ENCODE assay signal across 1 cellular context in the genomic region with DNA sequence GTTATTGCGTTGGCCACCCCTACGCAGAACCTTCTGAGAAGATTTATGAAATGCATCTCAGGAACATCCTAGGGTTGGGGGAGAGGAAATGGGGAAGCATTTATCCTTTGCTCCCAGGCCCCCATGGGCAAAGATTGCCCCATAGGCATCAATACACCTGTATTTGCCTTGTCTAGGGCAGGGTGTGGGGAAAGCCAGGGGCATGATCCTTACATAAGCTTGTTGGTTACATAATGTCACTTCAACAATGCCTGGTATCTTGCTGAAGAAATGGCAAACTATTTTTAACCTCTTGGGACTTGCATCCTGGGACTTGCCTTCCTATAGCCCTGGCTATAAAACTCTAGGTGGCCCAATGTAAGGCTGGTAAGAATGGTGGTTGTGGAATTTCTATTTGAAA.
TF ChIP-seq lines count a peak whose summit lies in the region.

No MANE protein-coding gene starts in this region.

TF ChIP-seq in HepG2, 621 proteins besides CTCF, POLR2A, EP300 and RAD21 (continued from another document):
- TF ChIP-seq ZNF318 (CRISPR knock-in tag; IDR thresholded peaks at IDR 0.05): no peak
- TF ChIP-seq IRF9 (CRISPR knock-in tag; IDR thresholded peaks at IDR 0.05; ENCODE audit: borderline replicate concordance): no peak
- no peak for TF ChIP-seq ZFP90 (CRISPR knock-in tag; IDR thresholded peaks at IDR 0.05; ENCODE audit: borderline replicate concordance)
- TF ChIP-seq FOXA3 (CRISPR knock-in tag; IDR thresholded peaks at IDR 0.05): peak; percentile 49; the same call in 1 of the 2 replicates
- 0 out of 2 replicates have a peak, but pooled peaks have one; percentile 15 for TF ChIP-seq TFE3 (CRISPR knock-in tag; IDR thresholded peaks at IDR 0.05)
- TF ChIP-seq HNF4A (CRISPR knock-in tag; IDR thresholded peaks at IDR 0.05): peak; percentile 49; the same call in 1 of the 2 replicates
- TF ChIP-seq SETDB1 (CRISPR knock-in tag; IDR thresholded peaks at IDR 0.05; ENCODE audit: borderline replicate concordance): no peak
- TF ChIP-seq ZNF747 (CRISPR knock-in tag; IDR thresholded peaks at IDR 0.05; ENCODE audit: borderline replicate concordance): no peak
- TF ChIP-seq ELF3 (CRISPR knock-in tag; IDR thresholded peaks at IDR 0.05): no peak
- no peak for TF ChIP-seq ZNF34 (CRISPR knock-in tag; IDR thresholded peaks at IDR 0.05; ENCODE audit: borderline replicate concordance)
- TF ChIP-seq, protein P1, sequence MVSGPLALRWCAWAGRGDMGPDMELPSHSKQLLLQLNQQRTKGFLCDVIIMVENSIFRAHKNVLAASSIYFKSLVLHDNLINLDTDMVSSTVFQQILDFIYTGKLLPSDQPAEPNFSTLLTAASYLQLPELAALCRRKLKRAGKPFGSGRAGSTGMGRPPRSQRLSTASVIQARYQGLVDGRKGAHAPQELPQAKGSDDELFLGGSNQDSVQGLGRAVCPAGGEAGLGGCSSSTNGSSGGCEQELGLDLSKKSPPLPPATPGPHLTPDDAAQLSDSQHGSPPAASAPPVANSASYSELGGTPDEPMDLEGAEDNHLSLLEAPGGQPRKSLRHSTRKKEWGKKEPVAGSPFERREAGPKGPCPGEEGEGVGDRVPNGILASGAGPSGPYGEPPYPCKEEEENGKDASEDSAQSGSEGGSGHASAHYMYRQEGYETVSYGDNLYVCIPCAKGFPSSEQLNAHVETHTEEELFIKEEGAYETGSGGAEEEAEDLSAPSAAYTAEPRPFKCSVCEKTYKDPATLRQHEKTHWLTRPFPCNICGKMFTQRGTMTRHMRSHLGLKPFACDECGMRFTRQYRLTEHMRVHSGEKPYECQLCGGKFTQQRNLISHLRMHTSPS (CRISPR knock-in tag; IDR thresholded peaks at IDR 0.05; ENCODE audit: low read depth): peak; percentile 34; the same call in 1 of the 2 replicates
- no peak for TF ChIP-seq SP2 (CRISPR knock-in tag; IDR thresholded peaks at IDR 0.05)
- no peak for TF ChIP-seq MYC (CRISPR knock-in tag; IDR thresholded peaks at IDR 0.05; ENCODE audit: borderline replicate concordance)
- TF ChIP-seq KLF6 (CRISPR knock-in tag; IDR thresholded peaks at IDR 0.05): no peak
- TF ChIP-seq SALL1 (CRISPR knock-in tag; IDR thresholded peaks at IDR 0.05): peak; percentile 42; the same call in 1 of the 2 replicates
- TF ChIP-seq CEBPB (IDR thresholded peaks at IDR 0.05; ENCODE audit: borderline replicate concordance, low read depth, low read length): peak; percentile 46; the same call in 1 of the 2 replicates
- no peak for TF ChIP-seq GATAD1 (CRISPR knock-in tag; IDR thresholded peaks at IDR 0.05)
- peak; percentile 64 for TF ChIP-seq CEBPG (CRISPR knock-in tag; IDR thresholded peaks at IDR 0.05)
- TF ChIP-seq TOPORS (CRISPR knock-in tag; IDR thresholded peaks at IDR 0.05): no peak
